21 cellular contexts compared by ENCODE assay signal in the genomic region with DNA sequence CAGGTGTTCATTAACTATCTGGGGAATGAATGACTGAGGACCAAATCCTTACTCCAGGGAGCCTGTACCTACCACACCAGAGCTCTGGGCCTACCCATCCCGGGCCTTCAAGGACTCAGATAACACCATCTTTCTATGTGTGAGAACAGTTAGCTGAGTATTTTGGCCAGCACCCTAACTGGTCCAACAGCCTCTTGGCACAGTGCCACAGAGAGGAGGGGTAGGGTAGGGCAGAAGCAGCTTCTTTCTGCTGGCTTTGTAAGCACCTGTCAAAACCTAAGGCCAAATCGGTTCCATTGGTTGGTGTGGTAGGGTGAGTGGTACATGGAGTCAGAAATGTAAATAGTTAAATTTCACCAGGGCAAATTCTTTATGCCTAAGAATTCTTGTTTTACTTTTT. TPM values are rescaled to one million over a fixed set of nuclear protein-coding genes. Genes with fewer than 3 reads are reported as not detected.
"Had no signal": no experiment of that assay in that cellular context is flagged by ENCODE, and none has a peak within 500 bp of the region (broad histone marks: within the 10 kb centered on the region; RNA-seq: fewer than 3 reads in every experiment).

No MANE protein-coding gene starts in this region.

- H3K9me3 ChIP-seq: adrenal gland had no signal

- H3K4me3 ChIP-seq: adrenal gland had no signal

- H3K4me3 Mint-ChIP-seq: activated CD8-positive, alpha-beta T cell treated with anti-CD3 and anti-CD28 coated beads for 36 hours; activated naive CD8-positive, alpha-beta T cell treated with anti-CD3 and anti-CD28 coated beads, Interleukin-2, amount 10 ng/mL, durations not matched to agents 7 days and 5 days; activated T-cell treated with anti-CD3 and anti-CD28 coated beads, Interleukin-2, amount 50 U/mL, for 72 hours; T-helper 1 cell treated with Interleukin-12 subunit alpha and Interleukin-12 subunit beta and Interleukin-4 antibody, amounts not matched to agents 30 μg/mL and 1 μg/mL, for 36 hours had no signal

- H3K27ac ChIP-seq: adrenal gland had no signal

- H3K27ac Mint-ChIP-seq: activated CD8-positive, alpha-beta T cell treated with anti-CD3 and anti-CD28 coated beads for 36 hours; activated naive CD8-positive, alpha-beta T cell treated with anti-CD3 and anti-CD28 coated beads, Interleukin-2, amount 10 ng/mL, durations not matched to agents 7 days and 5 days; activated T-cell treated with anti-CD3 and anti-CD28 coated beads, Interleukin-2, amount 50 U/mL, for 72 hours; activated T-helper 2 cell treated with anti-CD3 and anti-CD28 coated beads, Interferon-gamma antibody, Interleukin-2, Interleukin-4, amounts not matched to agents 10 μg/mL and 5 μg/mL and 100 μg/mL, durations not matched to agents 14 hours and 24 hours and 36 hours; T-helper 1 cell treated with Interleukin-12 subunit alpha and Interleukin-12 subunit beta and Interleukin-4 antibody, amounts not matched to agents 30 μg/mL and 1 μg/mL, for 36 hours had no signal

- H3K27me3 Mint-ChIP-seq: activated CD8-positive, alpha-beta T cell treated with anti-CD3 and anti-CD28 coated beads for 36 hours; activated naive CD8-positive, alpha-beta T cell treated with anti-CD3 and anti-CD28 coated beads, Interleukin-2, amount 10 ng/mL, durations not matched to agents 7 days and 5 days had no signal

- H3K27me3 ChIP-seq: adrenal gland had no signal

- H3K4me1 Mint-ChIP-seq: activated naive CD8-positive, alpha-beta T cell treated with anti-CD3 and anti-CD28 coated beads, Interleukin-2, amount 10 ng/mL, durations not matched to agents 7 days and 5 days had no signal

- DNase-seq: activated CD4-positive, alpha-beta T cell treated with anti-CD3 and anti-CD28 coated beads for 4 hours; activated CD8-positive, alpha-beta memory T cell treated with anti-CD3 and anti-CD28 coated beads, Interleukin-2, amount 50 U/mL, for 4 hours; activated CD8-positive, alpha-beta T cell treated with anti-CD3 and anti-CD28 coated beads for 36 hours; activated gamma-delta T cell treated with Interleukin-2 at 50 U/mL for 16 hours; activated naive CD4-positive, alpha-beta T cell treated with anti-CD3 and anti-CD28 coated beads, Interleukin-2, amount 50 U/mL, for 16 hours; activated naive CD8-positive, alpha-beta T cell treated with anti-CD3 and anti-CD28 coated beads, Interleukin-2, amount 10 ng/mL, durations not matched to agents 7 days and 5 days; activated T-cell treated with anti-CD3 and anti-CD28 coated beads, Interleukin-2, amount 50 U/mL, for 72 hours; adrenal gland; anterior cingulate cortex; cerebellar nuclear complex; Karpas-422; MM.1S; NCI-H1930; NCI-H2107; NCI-H82; SHP77 treated with DMSO at 0.1 percent for 48 hours had no signal

- ATAC-seq: activated CD4-positive, CD25-positive, alpha-beta regulatory T cell treated with anti-CD3 and anti-CD28 coated beads, Interleukin-2, amount 50 U/mL, for 24 hours; activated CD8-positive, alpha-beta T cell treated with anti-CD3 and anti-CD28 coated beads for 36 hours; activated T-cell treated with anti-CD3 and anti-CD28 coated beads, Interleukin-2, amount 50 U/mL, for 72 hours had no signal

- H3K36me3 ChIP-seq: adrenal gland had no signal

- H3K4me1 ChIP-seq: adrenal gland had no signal

- H3K9me3 Mint-ChIP-seq: activated CD8-positive, alpha-beta T cell treated with anti-CD3 and anti-CD28 coated beads for 36 hours; activated naive CD8-positive, alpha-beta T cell treated with anti-CD3 and anti-CD28 coated beads, Interleukin-2, amount 10 ng/mL, durations not matched to agents 7 days and 5 days; activated T-cell treated with anti-CD3 and anti-CD28 coated beads, Interleukin-2, amount 50 U/mL, for 72 hours; activated T-helper 2 cell treated with anti-CD3 and anti-CD28 coated beads, Interferon-gamma antibody, Interleukin-2, Interleukin-4, amounts not matched to agents 10 μg/mL and 5 μg/mL and 100 μg/mL, durations not matched to agents 14 hours and 24 hours and 36 hours; T-helper 1 cell treated with Interleukin-12 subunit alpha and Interleukin-12 subunit beta and Interleukin-4 antibody, amounts not matched to agents 30 μg/mL and 1 μg/mL, for 36 hours had no signal

RNA-seq across cellular contexts. Expression of a gene that starts 26.7 kb away (rescaled TPM):
- total RNA-seq: activated naive CD8-positive, alpha-beta T cell treated with anti-CD3 and anti-CD28 coated beads, Interleukin-2, amount 10 ng/mL, durations not matched to agents 7 days and 5 days; cardiac septum; SK-MEL-5 had no signal
